8 cellular contexts compared by ENCODE assay signal in genomic region chr7:4642468-4643203, GRCh38. TPM values are rescaled to one million over a fixed set of nuclear protein-coding genes. Genes with fewer than 3 reads are reported as not detected.
DNase-seq lines count a peak whose midpoint lies in the region; ATAC-seq, FAIRE-seq and TF ChIP-seq lines count a peak whose summit lies in the region.

No MANE protein-coding gene starts in this region.

- no peak overlapping the region for H3K27ac ChIP-seq in PC-3 (ENCODE audit: low read length)
- H3K27ac ChIP-seq in endothelial cell of umbilical vein (ENCODE audit: insufficient read depth, low read depth, low read length): peak overlapping the region; percentile 64
- H3K27ac ChIP-seq in pancreas: peak overlapping the region; percentile 76 to 91 (median 84)

- POLR2A ChIA-PET in PC-3 (lab: Charles Lee; ENCODE audit: unreplicated experiment) (no interaction called here), endothelial cell of umbilical vein (lab: Charles Lee) (interaction anchor here (1.2 to 1.4 kb wide), 2 partner anchors 65 to 102 kb away, joined by 4 to 6 read pairs; no protein-coding TSS in a partner anchor)

- H4K20me1 ChIP-seq in PC-3 (ENCODE audit: low read length) (no peaks in the 10 kb centered on the region), endothelial cell of umbilical vein (replicated peaks; ENCODE audit: control insufficient read depth, extremely low read depth, insufficient read depth, low read length) (no peaks in the 10 kb centered on the region)

- ATAC-seq in PC-3: no peak
- no peak for ATAC-seq in pancreas
- no peak for ATAC-seq in HG02970 (IDR thresholded peaks at IDR 0.05; ENCODE audit: low FRiP score, unreplicated experiment)
- ATAC-seq in HG03196 (IDR thresholded peaks at IDR 0.05; ENCODE audit: unreplicated experiment): no peak
- no peak for ATAC-seq in HG03039 (IDR thresholded peaks at IDR 0.05; ENCODE audit: unreplicated experiment)

- H3K4me3 ChIP-seq in GM12864 (ENCODE audit: low read depth, low read length): peak overlapping the region; percentile 70
- H3K4me3 ChIP-seq in PC-3 (ENCODE audit: low read length): peak overlapping the region; percentile 67
- H3K4me3 ChIP-seq in endothelial cell of umbilical vein (replicated peaks in 1 of 3; ENCODE audit: insufficient read depth in 1 of 3, low read depth in 1 of 3, low read length in 3 of 3): peak overlapping the region in 2 of 3 experiments; percentile 50 to 59
- H3K4me3 ChIP-seq in pancreas: peak overlapping the region; percentile 14 to 63 (median 47)

- H3K36me3 ChIP-seq in PC-3 (ENCODE audit: low read depth, low read length) (no peaks in the 10 kb centered on the region), endothelial cell of umbilical vein (ENCODE audit: control insufficient read depth in 2 of 2, extremely low read depth in 1 of 2, insufficient read depth in 2 of 2, low read length in 2 of 2) (no peaks in the 10 kb centered on the region), pancreas (no peaks in the 10 kb centered on the region)

- no peaks in the 10 kb centered on the region for H3K9me1 ChIP-seq in endothelial cell of umbilical vein (replicated peaks; ENCODE audit: control insufficient read depth, extremely low read depth, insufficient read depth, low read length)

- peak overlapping the region; percentile 93 for H3K4me2 ChIP-seq in PC-3 (ENCODE audit: low read length)
- peak overlapping the region; percentile 47 for H3K4me2 ChIP-seq in endothelial cell of umbilical vein (ENCODE audit: insufficient read depth, low read length)

- peak overlapping the region; percentile 80 for H3K9ac ChIP-seq in PC-3 (ENCODE audit: low read length)
- peak overlapping the region; percentile 27 for H3K9ac ChIP-seq in endothelial cell of umbilical vein (replicated peaks; ENCODE audit: extremely low read depth, insufficient read depth, low read length)

- TF ChIP-seq CTCF in GM12864 (IDR thresholded peaks at IDR 0.05; ENCODE audit: low read depth, low read length, missing control alignments) (no peak), PC-3 (conservative IDR thresholded peaks at IDR 0.05; ENCODE audit: low read depth, low read length) (no peak), endothelial cell of umbilical vein (IDR thresholded peaks at IDR 0.05; ENCODE audit: extremely low read depth in 1 of 2, insufficient read depth in 1 of 2, low read depth in 1 of 2, low read length in 2 of 2) (no peak), pancreas (IDR thresholded peaks at IDR 0.05) (no peak)

- no peaks in the 10 kb centered on the region for H3F3A ChIP-seq in PC-3 (ENCODE audit: low read length, unreplicated experiment)

- H2AFZ ChIP-seq in PC-3 (ENCODE audit: low read length) (peak overlapping the region; percentile 98), endothelial cell of umbilical vein (ENCODE audit: low read depth, low read length) (peak overlapping the region; percentile 83)

- H3K4me1 ChIP-seq in PC-3 (ENCODE audit: insufficient read depth, low read length) (peaks cover 8% of the 10 kb centered on the region), endothelial cell of umbilical vein (ENCODE audit: control insufficient read depth, extremely low read depth, insufficient read depth, low read length) (peaks cover 7% of the 10 kb centered on the region), pancreas (no peaks in the 10 kb centered on the region)

- intact Hi-C loops in PC-3 (cut with micrococcal nuclease): loop anchor here (2.0 kb wide), 1 partner anchor 112 kb away; no protein-coding TSS in a partner anchor
- intact Hi-C loops in endothelial cell of umbilical vein (cut with micrococcal nuclease): no loop called here
- intact Hi-C loops in pancreas (cut with DNase I): loop anchor here in 2 of 3 donors (5.0 kb wide), 2 partner anchors 35 to 40 kb away; partner anchors contain the start of gene FOXK1 (in 1 of the 2)

- no peak for DNase-seq in GM12864 (ENCODE audit: low read depth)
- no peak for DNase-seq in PC-3
- DNase-seq in endothelial cell of umbilical vein (ENCODE audit: low read depth, low spot score): peak; percentile 16
- DNase-seq in pancreas: no peak
- DNase-seq in RCC 7860 (ENCODE audit: low spot score): no peak

- FAIRE-seq in endothelial cell of umbilical vein (lab: Jason Lieb, UNC) (no peak), pancreas (lab: Jason Lieb, UNC) (no peak), RCC 7860 (lab: Jason Lieb, UNC) (no peak)

- WGBS in pancreas, 2 donors: 72 to 75% methylated on average over 20 of the region's 20 CpGs

- CTCF ChIA-PET in PC-3 (lab: Charles Lee): interaction anchor here (0.5 to 1.2 kb wide), 2 partner anchors 40 to 104 kb away, joined by 3 to 4 read pairs; partner anchors contain the start of gene FOXK1
- CTCF ChIA-PET in endothelial cell of umbilical vein (lab: Charles Lee): interaction anchor here (0.8 to 2.0 kb wide), 12 partner anchors 11 to 132 kb away, joined by 3 to 19 read pairs (median 7); partner anchors contain the start of genes AP5Z1 and FOXK1

- BruUV-seq in PC-3 (replicated peaks; lab: Mats Ljungman, UMichigan): TSS peak; percentile 92
- BruUV-seq in endothelial cell of umbilical vein (replicated peaks; lab: Mats Ljungman, UMichigan): TSS peak; percentile 81

- no peaks in the 10 kb centered on the region for H3K79me2 ChIP-seq in PC-3 (ENCODE audit: low read length)
- H3K79me2 ChIP-seq in endothelial cell of umbilical vein (ENCODE audit: control insufficient read depth, insufficient read depth, low read length): no peaks in the 10 kb centered on the region

- TF ChIP-seq POLR2A in endothelial cell of umbilical vein (IDR thresholded peaks at IDR 0.05; ENCODE audit: low read depth, low read length): no peak

- H3K9me2 ChIP-seq in PC-3 (replicated peaks; ENCODE audit: low read length): no peaks in the 10 kb centered on the region

- dilution Hi-C loops in endothelial cell of umbilical vein (cut with MboI; ENCODE audit: extremely low pct_ligation_motif_present, low sequenced_read_pairs): no loop called here

- H3K27me3 ChIP-seq in PC-3 (ENCODE audit: low read length): no peaks in the 10 kb centered on the region
- H3K27me3 ChIP-seq in endothelial cell of umbilical vein (ENCODE audit: control insufficient read depth in 2 of 2, insufficient read depth in 2 of 2, low read length in 2 of 2): no peaks in the 10 kb centered on the region
- H3K27me3 ChIP-seq in pancreas: no peaks in the 10 kb centered on the region

- H3K9me3 ChIP-seq in PC-3 (ENCODE audit: low read length) (no peaks in the 10 kb centered on the region), endothelial cell of umbilical vein (replicated peaks; ENCODE audit: control insufficient read depth, insufficient read depth, low read length) (no peaks in the 10 kb centered on the region), pancreas (no peaks in the 10 kb centered on the region)

TF ChIP-seq in endothelial cell of umbilical vein, 7 proteins besides CTCF, POLR2A, EP300 and RAD21:
- TF ChIP-seq MAX (IDR thresholded peaks at IDR 0.05; ENCODE audit: insufficient read depth, insufficient read length) (no peak), GATA2 (IDR thresholded peaks at IDR 0.05; ENCODE audit: insufficient read depth, insufficient read length, low read depth, low read length) (no peak), EZH2 (IDR thresholded peaks at IDR 0.05; ENCODE audit: borderline replicate concordance, low read depth, low read length, severe bottlenecking) (no peak), JUN (IDR thresholded peaks at IDR 0.05; ENCODE audit: borderline replicate concordance, insufficient read depth, insufficient read length, low read depth) (no peak), FOS (IDR thresholded peaks at IDR 0.05; ENCODE audit: borderline replicate concordance, insufficient read depth, low read length) (no peak), POLR2AphosphoS5 (IDR thresholded peaks at IDR 0.05; ENCODE audit: insufficient read depth, low read depth, low read length) (no peak), MYC (IDR thresholded peaks at IDR 0.05; ENCODE audit: low read depth, low read length) (no peak)

RNA-seq across cellular contexts. Expression of gene FOXK1, which starts 39.5 kb away (rescaled TPM):
- 13.2 and 22.8 TPM in 2 replicates for total RNA-seq in PC-3 (2014; rRNA removed)
- total RNA-seq in endothelial cell of umbilical vein: 47.0 and 52.1 TPM in 2 replicates
- polyA plus RNA-seq in endothelial cell of umbilical vein: 8.0 and 9.2 TPM in 2 replicates
- 7.1 and 8.0 TPM in 2 replicates for polyA plus RNA-seq in endothelial cell of umbilical vein (2011; cell fraction: cytosol; rRNA removed)
- polyA plus RNA-seq in endothelial cell of umbilical vein (2011; cell fraction: nucleus; rRNA removed): 26.1 and 27.8 TPM in 2 replicates
- polyA plus RNA-seq in endothelial cell of umbilical vein (2012): 7.3 and 7.5 TPM in 2 replicates
- 21.5 and 25.5 TPM in 2 replicates for polyA minus RNA-seq in endothelial cell of umbilical vein
- polyA minus RNA-seq in endothelial cell of umbilical vein (2011; cell fraction: cytosol; rRNA and poly(A)+ RNA removed): 25.8 TPM
- polyA minus RNA-seq in endothelial cell of umbilical vein (2011; cell fraction: nucleus; rRNA and poly(A)+ RNA removed): 22.0 and 36.5 TPM in 2 replicates
- 10 to 100 TPM; 13.8 to 20.6 (median 17.3) TPM for total RNA-seq in pancreas
- 1 to 10 TPM; 3.9 to 8.9 TPM for polyA plus RNA-seq in pancreas
